In the genomic region with DNA sequence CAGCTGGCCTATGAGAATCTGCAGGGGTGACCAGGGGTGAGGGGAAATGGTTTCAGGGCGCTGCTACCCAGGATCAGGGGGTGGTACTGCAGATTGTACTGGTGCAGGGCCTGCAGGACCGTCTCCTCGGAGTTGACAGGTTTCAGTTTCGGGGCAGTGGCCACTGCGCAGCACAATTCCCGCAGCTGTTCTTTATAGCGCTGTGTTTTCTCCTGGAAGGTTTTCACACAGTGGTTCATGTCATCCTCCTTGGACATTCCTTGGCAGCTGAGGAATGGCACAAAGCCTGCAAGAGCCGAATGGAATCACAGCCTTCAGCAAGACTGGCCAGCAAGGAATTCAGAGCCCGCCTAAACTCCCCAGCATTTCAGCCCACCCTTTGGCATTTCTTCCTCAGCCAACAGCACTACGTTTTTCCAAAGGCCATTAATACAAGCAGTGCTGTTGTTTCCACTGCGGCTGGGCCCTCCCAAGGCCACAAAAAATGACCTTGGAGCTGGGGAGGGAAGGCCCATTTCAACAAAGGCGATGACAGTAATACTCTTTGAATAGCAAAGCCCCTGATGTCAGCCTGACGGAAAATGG, we compare ENCODE assay signal across 1 cellular context.
TF ChIP-seq lines count a peak whose summit lies in the region.

No MANE protein-coding gene starts in this region.

TF ChIP-seq in HepG2, 621 proteins besides CTCF, POLR2A, EP300 and RAD21 (continued from another document and continues in another):
- TF ChIP-seq, protein P1, sequence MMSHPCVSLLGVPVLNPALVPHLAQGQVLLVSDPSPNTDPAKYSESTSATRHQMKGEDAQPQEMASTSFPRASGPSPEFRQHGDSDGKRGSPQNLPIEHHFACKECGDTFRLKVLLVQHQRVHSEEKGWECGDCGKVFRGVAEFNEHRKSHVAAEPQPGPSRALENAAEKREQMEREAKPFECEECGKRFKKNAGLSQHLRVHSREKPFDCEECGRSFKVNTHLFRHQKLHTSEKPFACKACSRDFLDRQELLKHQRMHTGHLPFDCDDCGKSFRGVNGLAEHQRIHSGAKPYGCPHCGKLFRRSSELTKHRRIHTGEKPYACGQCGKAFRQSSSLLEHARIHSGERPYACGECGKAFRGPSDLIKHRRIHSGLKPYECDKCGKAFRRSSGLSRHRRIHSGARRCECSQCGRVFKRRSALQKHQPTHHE (CRISPR knock-in tag; IDR thresholded peaks at IDR 0.05; ENCODE audit: borderline replicate concordance): no peak
- TF ChIP-seq, protein P2, sequence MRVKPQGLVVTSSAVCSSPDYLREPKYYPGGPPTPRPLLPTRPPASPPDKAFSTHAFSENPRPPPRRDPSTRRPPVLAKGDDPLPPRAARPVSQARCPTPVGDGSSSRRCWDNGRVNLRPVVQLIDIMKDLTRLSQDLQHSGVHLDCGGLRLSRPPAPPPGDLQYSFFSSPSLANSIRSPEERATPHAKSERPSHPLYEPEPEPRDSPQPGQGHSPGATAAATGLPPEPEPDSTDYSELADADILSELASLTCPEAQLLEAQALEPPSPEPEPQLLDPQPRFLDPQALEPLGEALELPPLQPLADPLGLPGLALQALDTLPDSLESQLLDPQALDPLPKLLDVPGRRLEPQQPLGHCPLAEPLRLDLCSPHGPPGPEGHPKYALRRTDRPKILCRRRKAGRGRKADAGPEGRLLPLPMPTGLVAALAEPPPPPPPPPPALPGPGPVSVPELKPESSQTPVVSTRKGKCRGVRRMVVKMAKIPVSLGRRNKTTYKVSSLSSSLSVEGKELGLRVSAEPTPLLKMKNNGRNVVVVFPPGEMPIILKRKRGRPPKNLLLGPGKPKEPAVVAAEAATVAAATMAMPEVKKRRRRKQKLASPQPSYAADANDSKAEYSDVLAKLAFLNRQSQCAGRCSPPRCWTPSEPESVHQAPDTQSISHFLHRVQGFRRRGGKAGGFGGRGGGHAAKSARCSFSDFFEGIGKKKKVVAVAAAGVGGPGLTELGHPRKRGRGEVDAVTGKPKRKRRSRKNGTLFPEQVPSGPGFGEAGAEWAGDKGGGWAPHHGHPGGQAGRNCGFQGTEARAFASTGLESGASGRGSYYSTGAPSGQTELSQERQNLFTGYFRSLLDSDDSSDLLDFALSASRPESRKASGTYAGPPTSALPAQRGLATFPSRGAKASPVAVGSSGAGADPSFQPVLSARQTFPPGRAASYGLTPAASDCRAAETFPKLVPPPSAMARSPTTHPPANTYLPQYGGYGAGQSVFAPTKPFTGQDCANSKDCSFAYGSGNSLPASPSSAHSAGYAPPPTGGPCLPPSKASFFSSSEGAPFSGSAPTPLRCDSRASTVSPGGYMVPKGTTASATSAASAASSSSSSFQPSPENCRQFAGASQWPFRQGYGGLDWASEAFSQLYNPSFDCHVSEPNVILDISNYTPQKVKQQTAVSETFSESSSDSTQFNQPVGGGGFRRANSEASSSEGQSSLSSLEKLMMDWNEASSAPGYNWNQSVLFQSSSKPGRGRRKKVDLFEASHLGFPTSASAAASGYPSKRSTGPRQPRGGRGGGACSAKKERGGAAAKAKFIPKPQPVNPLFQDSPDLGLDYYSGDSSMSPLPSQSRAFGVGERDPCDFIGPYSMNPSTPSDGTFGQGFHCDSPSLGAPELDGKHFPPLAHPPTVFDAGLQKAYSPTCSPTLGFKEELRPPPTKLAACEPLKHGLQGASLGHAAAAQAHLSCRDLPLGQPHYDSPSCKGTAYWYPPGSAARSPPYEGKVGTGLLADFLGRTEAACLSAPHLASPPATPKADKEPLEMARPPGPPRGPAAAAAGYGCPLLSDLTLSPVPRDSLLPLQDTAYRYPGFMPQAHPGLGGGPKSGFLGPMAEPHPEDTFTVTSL (CRISPR knock-in tag; IDR thresholded peaks at IDR 0.05; ENCODE audit: borderline replicate concordance): peak; percentile 30; the same call in 1 of the 2 replicates
- no peak for TF ChIP-seq ZNF235 (CRISPR knock-in tag; IDR thresholded peaks at IDR 0.05; ENCODE audit: borderline replicate concordance)
- no peak for TF ChIP-seq ZNF850 (CRISPR knock-in tag; conservative IDR thresholded peaks at IDR 0.05)
- TF ChIP-seq, protein P3, sequence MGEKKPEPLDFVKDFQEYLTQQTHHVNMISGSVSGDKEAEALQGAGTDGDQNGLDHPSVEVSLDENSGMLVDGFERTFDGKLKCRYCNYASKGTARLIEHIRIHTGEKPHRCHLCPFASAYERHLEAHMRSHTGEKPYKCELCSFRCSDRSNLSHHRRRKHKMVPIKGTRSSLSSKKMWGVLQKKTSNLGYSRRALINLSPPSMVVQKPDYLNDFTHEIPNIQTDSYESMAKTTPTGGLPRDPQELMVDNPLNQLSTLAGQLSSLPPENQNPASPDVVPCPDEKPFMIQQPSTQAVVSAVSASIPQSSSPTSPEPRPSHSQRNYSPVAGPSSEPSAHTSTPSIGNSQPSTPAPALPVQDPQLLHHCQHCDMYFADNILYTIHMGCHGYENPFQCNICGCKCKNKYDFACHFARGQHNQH (CRISPR knock-in tag; IDR thresholded peaks at IDR 0.05): no peak
- TF ChIP-seq, protein P4, sequence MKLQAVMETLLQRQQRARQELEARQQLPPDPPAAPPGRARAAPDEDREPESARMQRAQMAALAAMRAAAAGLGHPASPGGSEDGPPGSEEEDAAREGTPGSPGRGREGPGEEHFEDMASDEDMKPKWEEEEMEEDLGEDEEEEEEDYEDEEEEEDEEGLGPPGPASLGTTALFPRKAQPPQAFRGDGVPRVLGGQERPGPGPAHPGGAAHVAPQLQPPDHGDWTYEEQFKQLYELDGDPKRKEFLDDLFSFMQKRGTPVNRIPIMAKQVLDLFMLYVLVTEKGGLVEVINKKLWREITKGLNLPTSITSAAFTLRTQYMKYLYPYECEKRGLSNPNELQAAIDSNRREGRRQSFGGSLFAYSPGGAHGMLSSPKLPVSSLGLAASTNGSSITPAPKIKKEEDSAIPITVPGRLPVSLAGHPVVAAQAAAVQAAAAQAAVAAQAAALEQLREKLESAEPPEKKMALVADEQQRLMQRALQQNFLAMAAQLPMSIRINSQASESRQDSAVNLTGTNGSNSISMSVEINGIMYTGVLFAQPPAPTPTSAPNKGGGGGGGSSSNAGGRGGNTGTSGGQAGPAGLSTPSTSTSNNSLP (IDR thresholded peaks at IDR 0.05; ENCODE audit: low read depth, low read length): no peak
- TF ChIP-seq MYPOP (CRISPR knock-in tag; IDR thresholded peaks at IDR 0.05): no peak
- TF ChIP-seq ZSCAN31 (CRISPR knock-in tag; IDR thresholded peaks at IDR 0.05; ENCODE audit: low read depth): no peak
- TF ChIP-seq HCFC1 (IDR thresholded peaks at IDR 0.05; ENCODE audit: low read depth, low read length): no peak
- peak; percentile 54 for TF ChIP-seq FOXA3 (CRISPR knock-in tag; IDR thresholded peaks at IDR 0.05)
- no peak for TF ChIP-seq ZNF432 (CRISPR knock-in tag; IDR thresholded peaks at IDR 0.05; ENCODE audit: borderline replicate concordance)
- TF ChIP-seq FOXK1 (CRISPR knock-in tag; IDR thresholded peaks at IDR 0.05; ENCODE audit: borderline replicate concordance, low read depth): no peak
- TF ChIP-seq ATF4 (CRISPR knock-in tag; IDR thresholded peaks at IDR 0.05): no peak
- TF ChIP-seq NR3C1 (CRISPR knock-in tag; IDR thresholded peaks at IDR 0.05): no peak
- no peak for TF ChIP-seq ZHX1 (CRISPR knock-in tag; IDR thresholded peaks at IDR 0.05; ENCODE audit: low read depth)
- TF ChIP-seq NFYB (CRISPR knock-in tag; IDR thresholded peaks at IDR 0.05): no peak
- TF ChIP-seq, protein P5, sequence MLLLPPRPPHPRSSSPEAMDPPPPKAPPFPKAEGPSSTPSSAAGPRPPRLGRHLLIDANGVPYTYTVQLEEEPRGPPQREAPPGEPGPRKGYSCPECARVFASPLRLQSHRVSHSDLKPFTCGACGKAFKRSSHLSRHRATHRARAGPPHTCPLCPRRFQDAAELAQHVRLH (CRISPR knock-in tag; IDR thresholded peaks at IDR 0.05; ENCODE audit: borderline replicate concordance, low read depth): no peak
- no peak for TF ChIP-seq THAP7 (CRISPR knock-in tag; IDR thresholded peaks at IDR 0.05)
- no peak for TF ChIP-seq ZNF10 (CRISPR knock-in tag; IDR thresholded peaks at IDR 0.05; ENCODE audit: borderline replicate concordance, low read depth)
- no peak for TF ChIP-seq ZNF224 (CRISPR knock-in tag; IDR thresholded peaks at IDR 0.05)
- TF ChIP-seq MTF1 (CRISPR knock-in tag; IDR thresholded peaks at IDR 0.05): no peak
- TF ChIP-seq, protein P6, sequence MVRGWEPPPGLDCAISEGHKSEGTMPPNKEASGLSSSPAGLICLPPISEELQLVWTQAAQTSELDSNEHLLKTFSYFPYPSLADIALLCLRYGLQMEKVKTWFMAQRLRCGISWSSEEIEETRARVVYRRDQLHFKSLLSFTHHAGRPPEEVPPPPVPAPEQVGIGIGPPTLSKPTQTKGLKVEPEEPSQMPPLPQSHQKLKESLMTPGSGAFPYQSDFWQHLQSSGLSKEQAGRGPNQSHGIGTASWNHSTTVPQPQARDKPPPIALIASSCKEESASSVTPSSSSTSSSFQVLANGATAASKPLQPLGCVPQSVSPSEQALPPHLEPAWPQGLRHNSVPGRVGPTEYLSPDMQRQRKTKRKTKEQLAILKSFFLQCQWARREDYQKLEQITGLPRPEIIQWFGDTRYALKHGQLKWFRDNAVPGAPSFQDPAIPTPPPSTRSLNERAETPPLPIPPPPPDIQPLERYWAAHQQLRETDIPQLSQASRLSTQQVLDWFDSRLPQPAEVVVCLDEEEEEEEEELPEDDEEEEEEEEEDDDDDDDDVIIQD (CRISPR knock-in tag; IDR thresholded peaks at IDR 0.05; ENCODE audit: low read depth): peak; percentile 48; the same call in 1 of the 2 replicates
- TF ChIP-seq ZFY (CRISPR knock-in tag; IDR thresholded peaks at IDR 0.05): peak; percentile 44; the same call in 1 of the 2 replicates
- no peak for TF ChIP-seq ZNF816 (CRISPR knock-in tag; IDR thresholded peaks at IDR 0.05; ENCODE audit: borderline replicate concordance)
- no peak for TF ChIP-seq DBP (CRISPR knock-in tag; IDR thresholded peaks at IDR 0.05; ENCODE audit: not compliant biosample characterization)
- no peak for TF ChIP-seq HNRNPUL1 (IDR thresholded peaks at IDR 0.05; ENCODE audit: low read depth, low read length)
- TF ChIP-seq SNAI1 (CRISPR knock-in tag; IDR thresholded peaks at IDR 0.05; ENCODE audit: borderline replicate concordance): no peak
- TF ChIP-seq, protein P7, sequence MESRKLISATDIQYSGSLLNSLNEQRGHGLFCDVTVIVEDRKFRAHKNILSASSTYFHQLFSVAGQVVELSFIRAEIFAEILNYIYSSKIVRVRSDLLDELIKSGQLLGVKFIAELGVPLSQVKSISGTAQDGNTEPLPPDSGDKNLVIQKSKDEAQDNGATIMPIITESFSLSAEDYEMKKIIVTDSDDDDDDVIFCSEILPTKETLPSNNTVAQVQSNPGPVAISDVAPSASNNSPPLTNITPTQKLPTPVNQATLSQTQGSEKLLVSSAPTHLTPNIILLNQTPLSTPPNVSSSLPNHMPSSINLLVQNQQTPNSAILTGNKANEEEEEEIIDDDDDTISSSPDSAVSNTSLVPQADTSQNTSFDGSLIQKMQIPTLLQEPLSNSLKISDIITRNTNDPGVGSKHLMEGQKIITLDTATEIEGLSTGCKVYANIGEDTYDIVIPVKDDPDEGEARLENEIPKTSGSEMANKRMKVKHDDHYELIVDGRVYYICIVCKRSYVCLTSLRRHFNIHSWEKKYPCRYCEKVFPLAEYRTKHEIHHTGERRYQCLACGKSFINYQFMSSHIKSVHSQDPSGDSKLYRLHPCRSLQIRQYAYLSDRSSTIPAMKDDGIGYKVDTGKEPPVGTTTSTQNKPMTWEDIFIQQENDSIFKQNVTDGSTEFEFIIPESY (CRISPR knock-in tag; IDR thresholded peaks at IDR 0.05): no peak
- no peak for TF ChIP-seq ZNF362 (CRISPR knock-in tag; IDR thresholded peaks at IDR 0.05; ENCODE audit: borderline replicate concordance)
